Comparison of ENCODE assay signal across 8 cellular contexts in the genomic region with DNA sequence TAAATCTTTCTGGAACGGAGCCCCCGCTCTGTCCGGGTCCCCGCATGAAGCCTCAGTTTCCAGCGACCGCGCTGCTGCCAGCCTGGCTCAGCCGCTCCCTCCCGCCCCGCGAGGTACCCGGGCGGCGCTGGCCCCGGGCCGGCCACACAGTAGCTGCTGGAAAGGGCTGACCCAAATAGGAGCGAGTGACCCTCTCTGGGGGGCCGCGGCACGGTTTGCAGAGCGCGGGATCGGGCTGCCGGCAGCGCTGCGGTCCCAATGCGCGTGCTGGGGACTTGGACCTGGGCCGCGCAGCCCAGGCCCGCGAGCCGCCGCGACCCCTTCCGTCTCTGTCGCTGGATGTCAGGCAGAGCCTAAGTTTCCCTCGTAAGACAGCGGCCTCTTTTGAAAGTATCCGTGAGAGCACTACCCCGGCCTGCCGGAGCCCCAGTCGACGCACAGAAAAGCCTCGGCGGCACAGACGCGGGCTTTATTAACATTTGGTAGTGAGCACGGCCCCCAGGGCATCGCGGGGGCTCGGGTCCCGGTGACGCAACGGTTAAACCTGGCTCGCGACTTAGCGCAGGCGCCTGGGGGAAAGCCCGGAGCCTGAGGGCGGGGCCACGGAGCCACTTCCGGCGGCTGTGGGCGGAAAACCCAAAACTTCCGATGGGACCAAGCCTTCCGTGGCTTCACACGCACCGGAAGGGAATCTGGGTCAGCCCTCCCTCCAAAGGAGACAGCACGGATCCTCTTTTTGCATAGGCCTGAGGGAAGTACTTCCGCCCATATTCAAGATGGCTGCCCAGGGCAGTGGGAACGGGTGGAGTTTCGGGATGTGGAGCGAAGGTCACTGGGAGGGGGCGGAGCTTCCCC. TPM values are rescaled to one million over a fixed set of nuclear protein-coding genes. Genes with fewer than 3 reads are reported as not detected.
DNase-seq lines count a peak whose midpoint lies in the region; ATAC-seq and TF ChIP-seq lines count a peak whose summit lies in the region.

No MANE protein-coding gene starts in this region.

- H3K4me1 ChIP-seq in adrenal gland (replicated peaks in 1 of 2) = peaks cover 30 to 43% of the 10 kb centered on the region in 2 donors
- peaks cover 18 to 55% (median 36%) of the 10 kb centered on the region in 9 donors for H3K4me1 ChIP-seq in heart right ventricle
- peaks cover 29 to 41% (median 34%) of the 10 kb centered on the region in 4 donors for H3K4me1 ChIP-seq in upper lobe of left lung

- H3K9me3 ChIP-seq in adrenal gland (replicated peaks in 1 of 3) = no peaks in the 10 kb centered on the region
- no peaks in the 10 kb centered on the region for H3K9me3 ChIP-seq in heart right ventricle
- H3K9me3 ChIP-seq in upper lobe of left lung = no peaks in the 10 kb centered on the region

- H3K36me3 ChIP-seq in adrenal gland (replicated peaks in 1 of 2) = peaks cover 0 to 18% of the 10 kb centered on the region in 2 donors
- H3K36me3 ChIP-seq in heart right ventricle = peaks cover 0 to 28% (median 9%) of the 10 kb centered on the region in 9 donors
- H3K36me3 ChIP-seq in upper lobe of left lung = peaks cover 0 to 26% (median 22%) of the 10 kb centered on the region in 4 donors

- DNase-seq in GM13976 (ENCODE audit: low spot score) (peak; percentile 91), NCI-H1436 treated with DMSO at 0.1 percent for 48 hours (lab: John Stamatoyannopoulos, UW) (peak; percentile 96), T follicular helper cell (ENCODE audit: low read depth) (peak; percentile 96), adrenal gland (peak; percentile 97 to 100 (median 99)), heart right ventricle (peak; percentile 97 to 99), posterior cingulate gyrus (peak; percentile 97 to 100 (median 99)), upper lobe of left lung (peak; percentile 98 to 99)

- H3K4me3 ChIP-seq in adrenal gland (peak overlapping the region; percentile 25 to 91 (median 61)), heart right ventricle (peak overlapping the region; percentile 70 to 90 (median 79)), upper lobe of left lung (peak overlapping the region; percentile 75 to 92 (median 80))

- TF ChIP-seq POLR2A in adrenal gland (IDR thresholded peaks at IDR 0.05) (peak; percentile 4 to 10), upper lobe of left lung (IDR thresholded peaks at IDR 0.05) (peak in 3 of 4 donors; percentile 42 to 74 (median 64))

- peak in 2 of 4 donors; percentile 63 to 69 for TF ChIP-seq EP300 in upper lobe of left lung (IDR thresholded peaks at IDR 0.05)

- H3K27ac ChIP-seq in adrenal gland = peak overlapping the region; percentile 94 to 97 (median 96)
- peak overlapping the region; percentile 89 to 100 (median 98) for H3K27ac ChIP-seq in heart right ventricle
- H3K27ac ChIP-seq in upper lobe of left lung = peak overlapping the region; percentile 96 to 98 (median 96)

- ATAC-seq in HG02852 (IDR thresholded peaks at IDR 0.05; ENCODE audit: unreplicated experiment) (peak; percentile 75), heart right ventricle (peak; percentile 86 to 92 (median 90)), upper lobe of left lung (ENCODE audit: low FRiP score in 2 of 2) (peak; percentile 93 to 96)

- in situ Hi-C loops in GM13976 (cut with MboI; ENCODE audit: low sequenced_read_pairs, unreplicated experiment) = no loop called here

- H3K27me3 ChIP-seq in adrenal gland (no peaks in the 10 kb centered on the region), heart right ventricle (no peaks in the 10 kb centered on the region), upper lobe of left lung (no peaks in the 10 kb centered on the region)

- 0 to 2% (median 0%) methylated on average over 8 to 75 of the region's 75 CpGs for WGBS in adrenal gland, 4 donors
- 0 to 1% methylated on average over 70 to 75 of the region's 75 CpGs for WGBS in heart right ventricle, 2 donors
- WGBS in upper lobe of left lung, 2 donors = 0% methylated on average over 24 to 46 of the region's 75 CpGs

- TF ChIP-seq CTCF in GM13976 (IDR thresholded peaks at IDR 0.05; ENCODE audit: borderline replicate concordance, control extremely low read depth, extremely low read depth, insufficient read depth, missing control alignments) (no peak), adrenal gland (IDR thresholded peaks at IDR 0.05) (peak in 3 of 6 experiments; percentile 6 to 15 (median 12)), heart right ventricle (IDR thresholded peaks at IDR 0.05) (peak in 5 of 9 donors; percentile 4 to 56 (median 39)), upper lobe of left lung (IDR thresholded peaks at IDR 0.05) (peak in 5 of 6 experiments; percentile 13 to 32 (median 26))

- intact Hi-C loops in adrenal gland (cut with DNase I) (no loop called here), heart right ventricle (cut with DNase I) (loop anchor here in 5 of 10 donors (1.0 to 2.0 kb wide), 7 partner anchors 15 to 35 kb away; a partner anchor contains a TSS), posterior cingulate gyrus (cut with DNase I) (loop anchor here (1.0 to 2.0 kb wide), 2 partner anchors 16 to 31 kb away; a partner anchor contains a TSS)

RNA-seq across cellular contexts. Expression of a gene that starts 14.9 kb away (rescaled TPM):
- 100 to 1,000 TPM in 5 of 8 donors, 10 to 100 TPM in 3; 72.9 to 219 (median 104) TPM for total RNA-seq in adrenal gland
- polyA plus RNA-seq in adrenal gland = 100 to 1,000 TPM in 2 of 3 donors, 1 to 10 TPM in 1; 9.5 to 111 (median 102) TPM
- total RNA-seq in heart right ventricle = 100 to 1,000 TPM in 1 of 10 donors, 10 to 100 TPM in 9; 40.7 to 106 (median 52.2) TPM
- 100 to 1,000 TPM in 1 of 2 donors, 10 to 100 TPM in 1; 92.1 to 104 TPM for polyA plus RNA-seq in heart right ventricle
- 100 to 1,000 TPM in 2 of 6 donors, 10 to 100 TPM in 4; 59.7 to 150 (median 80.1) TPM for total RNA-seq in upper lobe of left lung

RNA-seq across cellular contexts. Expression of a gene that starts 16.0 kb away (rescaled TPM):
- total RNA-seq in adrenal gland = 10 to 100 TPM; 33.2 to 69.8 (median 48.6) TPM
- 10 to 100 TPM; 16.0 to 41.5 (median 40.9) TPM for polyA plus RNA-seq in adrenal gland
- 10 to 100 TPM; 16.4 to 43.0 (median 24.3) TPM for total RNA-seq in heart right ventricle
- polyA plus RNA-seq in heart right ventricle = 10 to 100 TPM; 18.4 to 31.8 TPM
- total RNA-seq in upper lobe of left lung = 10 to 100 TPM in 5 of 6 donors, 1 to 10 TPM in 1; 7.3 to 48.1 (median 27.0) TPM

RNA-seq across cellular contexts. Expression of a gene that starts 18.3 kb away (rescaled TPM):
- 10 to 100 TPM; 19.4 to 65.9 (median 46.2) TPM for total RNA-seq in adrenal gland
- polyA plus RNA-seq in adrenal gland = 10 to 100 TPM in 2 of 3 donors, 1 to 10 TPM in 1; 6.6 to 89.5 (median 31.7) TPM
- 10 to 100 TPM in 3 of 10 donors, 1 to 10 TPM in 7; 5.8 to 13.3 (median 8.7) TPM for total RNA-seq in heart right ventricle
- polyA plus RNA-seq in heart right ventricle = 10 to 100 TPM in 1 of 2 donors, 1 to 10 TPM in 1; 9.5 to 13.1 TPM
- total RNA-seq in upper lobe of left lung = 10 to 100 TPM; 19.5 to 55.5 (median 30.3) TPM

RNA-seq across cellular contexts. Expression of a gene that starts 21.5 kb away (rescaled TPM):
- under 1 TPM in 1 of 8 donors, not detected in 7; 0.54 TPM for total RNA-seq in adrenal gland
- polyA plus RNA-seq in adrenal gland = under 1 TPM in 1 of 3 donors, not detected in 2; 0.10 TPM
- not detected for total RNA-seq in heart right ventricle
- polyA plus RNA-seq in heart right ventricle = not detected
- under 1 TPM in 3 of 6 donors, not detected in 3; 0.17 to 0.55 (median 0.26) TPM for total RNA-seq in upper lobe of left lung

RNA-seq across cellular contexts. Expression of a gene that starts 22.9 kb away (rescaled TPM):
- total RNA-seq in adrenal gland (100 to 1,000 TPM in 6 of 8 donors, 10 to 100 TPM in 2; 77.2 to 212 (median 131) TPM), heart right ventricle (100 to 1,000 TPM in 4 of 10 donors, 10 to 100 TPM in 6; 52.4 to 194 (median 77.2) TPM), upper lobe of left lung (100 to 1,000 TPM in 1 of 6 donors, 10 to 100 TPM in 5; 51.4 to 118 (median 60.3) TPM)
- polyA plus RNA-seq in adrenal gland (100 to 1,000 TPM in 2 of 3 donors, 10 to 100 TPM in 1; 85.1 to 331 (median 327) TPM), heart right ventricle (100 to 1,000 TPM; 229 to 331 TPM)

Comparison
In these comparisons a context has a peak if more than half of its experiments do, and no peak if none do; other contexts are left out.
1. Peak in every context shown above with its lines: DNase-seq, ATAC-seq, H3K4me3 ChIP-seq and H3K27ac ChIP-seq.